26 cellular contexts compared by ENCODE assay signal in genomic region chr3:200747-201146, GRCh38. TPM values are rescaled to one million over a fixed set of nuclear protein-coding genes. Genes with fewer than 3 reads are reported as not detected.
"Had no signal": no experiment of that assay in that cellular context is flagged by ENCODE, and none has a peak within 500 bp of the region (broad histone marks: within the 10 kb centered on the region; RNA-seq: fewer than 3 reads in every experiment).

No MANE protein-coding gene starts in this region.

- H3K4me1 ChIP-seq: foreskin keratinocyte had no signal

- H3K36me3 ChIP-seq: esophagus muscularis mucosa, gastrocnemius medialis, heart right ventricle, left lung, lower lobe of right lung had no signal

- H3K9me3 Mint-ChIP-seq: memory B cell had no signal

- H3K4me3 ChIP-seq: coronary artery, esophagus muscularis mucosa, gastrocnemius medialis, heart right ventricle, left lung, lower lobe of right lung had no signal

- DNase-seq: dermis blood vessel endothelial cell; dorsolateral prefrontal cortex; effector CD4-positive, alpha-beta T cell; effector memory CD8-positive, alpha-beta T cell; foreskin keratinocyte; gastrocnemius medialis; glutamatergic neuron; head of caudate nucleus; heart right ventricle; hippocampal formation; left cardiac atrium; left lung; left ventricle myocardium superior; lower lobe of right lung; mesendoderm; midbrain; naive thymus-derived CD4-positive, alpha-beta T cell had no signal

- H3K27ac Mint-ChIP-seq: effector memory CD8-positive, alpha-beta T cell; memory B cell; naive thymus-derived CD4-positive, alpha-beta T cell had no signal

- H3K4me3 Mint-ChIP-seq: effector memory CD8-positive, alpha-beta T cell; memory B cell; naive thymus-derived CD4-positive, alpha-beta T cell had no signal

- FAIRE-seq: colon, endothelial cell of umbilical vein, keratinocyte had no signal

- ATAC-seq: effector memory CD8-positive, alpha-beta T cell; foreskin keratinocyte; gastrocnemius medialis; heart right ventricle; left cardiac atrium; left lung; left ventricle myocardium superior; lower lobe of right lung; naive thymus-derived CD4-positive, alpha-beta T cell had no signal

- H3K36me3 Mint-ChIP-seq: memory B cell had no signal

- H3K9me3 ChIP-seq: esophagus muscularis mucosa, gastrocnemius medialis, heart right ventricle, left lung, lower lobe of right lung had no signal

- H3K27ac ChIP-seq: coronary artery, esophagus muscularis mucosa, foreskin keratinocyte, gastrocnemius medialis, heart right ventricle, left lung, lower lobe of right lung had no signal

RNA-seq across cellular contexts. Expression of gene CHL1, which starts 4.2 kb away (rescaled TPM):
- total RNA-seq: endothelial cell of umbilical vein; fibroblast of villous mesenchyme; foreskin keratinocyte; glomerular endothelial cell; lung microvascular endothelial cell; naive thymus-derived CD4-positive, alpha-beta T cell had no signal
- polyA plus RNA-seq: endothelial cell of umbilical vein; foreskin keratinocyte; naive thymus-derived CD4-positive, alpha-beta T cell had no signal
